Comparison of ENCODE assay signal across 16 cellular contexts in the genomic region with DNA sequence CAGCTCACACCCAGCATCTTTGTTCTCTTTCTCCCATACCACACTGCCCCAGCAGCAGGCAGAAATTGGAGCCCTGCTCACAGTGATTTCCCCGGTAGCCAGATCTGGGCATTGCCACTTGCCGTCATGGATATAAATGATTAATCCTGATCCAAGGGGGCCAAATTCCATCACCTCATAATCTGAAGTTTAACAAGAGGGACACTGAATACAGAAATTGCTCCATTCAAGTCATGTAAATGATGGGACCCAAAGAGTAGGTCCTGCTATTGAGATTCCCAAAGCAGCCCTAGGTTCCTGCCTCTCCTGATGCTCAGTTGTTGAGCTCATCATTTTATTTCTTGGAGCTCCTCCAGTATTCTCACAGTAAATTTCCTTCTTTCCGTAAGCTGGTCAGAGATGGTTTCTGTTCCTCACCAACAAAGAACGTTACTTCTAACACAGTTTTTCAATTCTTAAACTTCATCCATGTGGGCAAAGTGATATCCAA. TPM values are rescaled to one million over a fixed set of nuclear protein-coding genes. Genes with fewer than 3 reads are reported as not detected.
DNase-seq lines count a peak whose midpoint lies in the region; ATAC-seq and TF ChIP-seq lines count a peak whose summit lies in the region.
"Had no signal": no experiment of that assay in that cellular context is flagged by ENCODE, and none has a peak within 500 bp of the region (broad histone marks: within the 10 kb centered on the region; RNA-seq: fewer than 3 reads in every experiment).

No MANE protein-coding gene starts in this region.

- H3K4me3 ChIP-seq in OCI-LY3 (ENCODE audit: low read length) (peak overlapping the region; percentile 17; the same call in 1 of the 2 replicates), endocrine pancreas (ENCODE audit: control insufficient read depth, insufficient read depth, low read length) (peak overlapping the region; percentile 84), muscle layer of duodenum (ENCODE audit: low read depth in 1 of 2, low read length in 2 of 2) (peak overlapping the region in 1 of 2 donors; percentile 12), OCI-LY7 (ENCODE audit: low read depth, low read length, poor library complexity, severe bottlenecking) (no peak overlapping the region)
- no peak overlapping the region for H3K4me3 ChIP-seq in CD4-positive, alpha-beta memory T cell (ENCODE audit: low read length in 2 of 2)
- H3K4me3 ChIP-seq: coronary artery, gastroesophageal sphincter, left ventricle myocardium inferior, PC-9 had no signal

- H3K36me3 ChIP-seq in OCI-LY3 (replicated peaks; ENCODE audit: low read depth, low read length) = peaks cover 13% of the 10 kb centered on the region
- H3K36me3 ChIP-seq in endocrine pancreas (ENCODE audit: control insufficient read depth, insufficient read depth, low read length) = no peaks in the 10 kb centered on the region
- H3K36me3 ChIP-seq in muscle layer of duodenum (ENCODE audit: control insufficient read depth in 1 of 2, insufficient read depth in 2 of 2, low read length in 2 of 2) = no peaks in the 10 kb centered on the region
- no peaks in the 10 kb centered on the region for H3K36me3 ChIP-seq in CD4-positive, alpha-beta memory T cell (ENCODE audit: insufficient read depth, low read length)
- no peaks in the 10 kb centered on the region for H3K36me3 ChIP-seq in OCI-LY7 (ENCODE audit: insufficient read depth, low read length)
- H3K36me3 ChIP-seq: gastroesophageal sphincter, left ventricle myocardium inferior had no signal

- H3K9me3 ChIP-seq in OCI-LY3 (ENCODE audit: insufficient read depth, low read length) = no peaks in the 10 kb centered on the region
- H3K9me3 ChIP-seq in endocrine pancreas (ENCODE audit: control insufficient read depth, low read length) = no peaks in the 10 kb centered on the region
- H3K9me3 ChIP-seq in muscle layer of duodenum (ENCODE audit: control insufficient read depth in 1 of 2, low read length in 2 of 2) = no peaks in the 10 kb centered on the region
- no peaks in the 10 kb centered on the region for H3K9me3 ChIP-seq in CD4-positive, alpha-beta memory T cell (ENCODE audit: control insufficient read depth in 1 of 2, low read length in 2 of 2)
- no peaks in the 10 kb centered on the region for H3K9me3 ChIP-seq in OCI-LY7 (ENCODE audit: low read length)
- H3K9me3 ChIP-seq: gastroesophageal sphincter, left ventricle myocardium inferior had no signal

- DNase-seq in Ammon's horn (ENCODE audit: low spot score) (peak; percentile 50), HCEC 1CT (no peak), OCI-LY7 (ENCODE audit: low spot score) (no peak)
- DNase-seq in CD4-positive, alpha-beta memory T cell = no peak
- DNase-seq: activated CD8-positive, alpha-beta T cell treated with anti-CD3 and anti-CD28 coated beads for 36 hours; activated naive CD4-positive, alpha-beta T cell treated with anti-CD3 and anti-CD28 coated beads for 36 hours; left ventricle myocardium inferior; stimulated activated CD4-positive, alpha-beta T cell treated with anti-CD3 and anti-CD28 coated beads, Interleukin-4, amount 100 ng/mL, for 4 hours had no signal

- peaks cover 3 to 15% of the 10 kb centered on the region in 2 donors for H3K36me3 Mint-ChIP-seq in CD4-positive, alpha-beta memory T cell

- ATAC-seq in GM19455 (IDR thresholded peaks at IDR 0.05; ENCODE audit: unreplicated experiment) = no peak
- ATAC-seq: activated CD8-positive, alpha-beta T cell treated with anti-CD3 and anti-CD28 coated beads for 36 hours; gastroesophageal sphincter had no signal

- H3K27me3 Mint-ChIP-seq in CD4-positive, alpha-beta memory T cell = no peaks in the 10 kb centered on the region
- H3K27me3 Mint-ChIP-seq: activated CD8-positive, alpha-beta T cell treated with anti-CD3 and anti-CD28 coated beads for 36 hours; stimulated activated naive CD8-positive, alpha-beta T cell treated with anti-CD3 and anti-CD28 coated beads, Interleukin-15, Interleukin-2, amounts not matched to agents 100 ng/mL and 50 ng/mL, for 24 hours had no signal

- H4K20me1 ChIP-seq in OCI-LY3 (ENCODE audit: insufficient read depth, low read length) (peaks cover 78% of the 10 kb centered on the region), OCI-LY7 (ENCODE audit: insufficient read depth, low read length) (no peaks in the 10 kb centered on the region)

- CTCF ChIA-PET in CD4-positive, alpha-beta memory T cell (lab: Charles Lee; ENCODE audit: partially characterized antibody) = interaction anchor here (1.1 kb wide), 2 partner anchors 12 kb away, joined by 3 to 7 read pairs; partner anchors contain the start of gene ITPR2
- CTCF ChIA-PET in OCI-LY7 (lab: Charles Lee; ENCODE audit: unreplicated experiment) = no interaction called here

- intact Hi-C loops in CD4-positive, alpha-beta memory T cell (cut with micrococcal nuclease) = no loop called here
- intact Hi-C loops in OCI-LY7 (cut with micrococcal nuclease; ENCODE audit: unreplicated experiment) = no loop called here

- H3K4me3 Mint-ChIP-seq in CD4-positive, alpha-beta memory T cell = no peak overlapping the region
- H3K4me3 Mint-ChIP-seq: activated CD8-positive, alpha-beta T cell treated with anti-CD3 and anti-CD28 coated beads for 36 hours; activated naive CD4-positive, alpha-beta T cell treated with anti-CD3 and anti-CD28 coated beads for 36 hours; stimulated activated naive CD8-positive, alpha-beta T cell treated with anti-CD3 and anti-CD28 coated beads, Interleukin-15, Interleukin-2, amounts not matched to agents 100 ng/mL and 50 ng/mL, for 24 hours had no signal

- POLR2A ChIA-PET in CD4-positive, alpha-beta memory T cell (lab: Charles Lee; ENCODE audit: partially characterized antibody) = interaction anchor here (3.9 kb wide), 1 partner anchor 12 kb away, joined by 19 read pairs; the partner anchor contains the start of gene ITPR2
- POLR2A ChIA-PET in OCI-LY7 (lab: Charles Lee) = interaction anchor here (0.8 to 1.7 kb wide), 2 partner anchors 9 to 12 kb away, joined by 3 to 7 read pairs; partner anchors contain the start of gene ITPR2

- H3K27ac ChIP-seq in OCI-LY3 (ENCODE audit: low read length) = no peak overlapping the region
- H3K27ac ChIP-seq in muscle layer of duodenum (ENCODE audit: low read length) = peak overlapping the region; percentile 60
- H3K27ac ChIP-seq in CD4-positive, alpha-beta memory T cell (ENCODE audit: low read depth, low read length) = no peak overlapping the region
- no peak overlapping the region for H3K27ac ChIP-seq in OCI-LY7 (ENCODE audit: low read depth, low read length, poor library complexity, severe bottlenecking)
- H3K27ac ChIP-seq: coronary artery, gastroesophageal sphincter, left ventricle myocardium inferior, PC-9 had no signal

- H3K9ac ChIP-seq in OCI-LY3 (ENCODE audit: low read length) = no peak overlapping the region
- H3K9ac ChIP-seq in endocrine pancreas (ENCODE audit: control insufficient read depth, insufficient read depth, low read length) = no peak overlapping the region

- H3K9me3 Mint-ChIP-seq in CD4-positive, alpha-beta memory T cell = no peaks in the 10 kb centered on the region
- H3K9me3 Mint-ChIP-seq: activated CD8-positive, alpha-beta T cell treated with anti-CD3 and anti-CD28 coated beads for 36 hours; activated naive CD4-positive, alpha-beta T cell treated with anti-CD3 and anti-CD28 coated beads for 36 hours; stimulated activated naive CD8-positive, alpha-beta T cell treated with anti-CD3 and anti-CD28 coated beads, Interleukin-15, Interleukin-2, amounts not matched to agents 100 ng/mL and 50 ng/mL, for 24 hours had no signal

- H3K4me1 ChIP-seq in OCI-LY3 (ENCODE audit: low read length) (peaks cover 57% of the 10 kb centered on the region), endocrine pancreas (ENCODE audit: control insufficient read depth, insufficient read depth, low read length) (peaks cover 13% of the 10 kb centered on the region), muscle layer of duodenum (ENCODE audit: control insufficient read depth in 1 of 2, insufficient read depth in 2 of 2, low read length in 2 of 2) (peaks cover 5 to 10% of the 10 kb centered on the region in 2 donors), OCI-LY7 (ENCODE audit: insufficient read depth, low read length, poor library complexity, severe bottlenecking) (peaks cover 16% of the 10 kb centered on the region)
- no peaks in the 10 kb centered on the region for H3K4me1 ChIP-seq in CD4-positive, alpha-beta memory T cell (ENCODE audit: insufficient read depth, low read length)
- H3K4me1 ChIP-seq: left ventricle myocardium inferior had no signal

- TF ChIP-seq CTCF in OCI-LY3 (IDR thresholded peaks at IDR 0.05; ENCODE audit: low read depth, low read length) (no peak), OCI-LY7 (conservative IDR thresholded peaks at IDR 0.05; ENCODE audit: low read length) (no peak)

- no TSS peak for BruUV-seq in OCI-LY7 (replicated peaks; lab: Mats Ljungman, UMichigan)

- H3K9me2 ChIP-seq in OCI-LY7 (ENCODE audit: insufficient read depth, low read length) = no peaks in the 10 kb centered on the region

- peaks cover 7 to 31% (median 14%) of the 10 kb centered on the region in 4 donors for H3K4me1 Mint-ChIP-seq in CD4-positive, alpha-beta memory T cell

- peaks cover 96% of the 10 kb centered on the region for H3K79me2 ChIP-seq in OCI-LY3 (ENCODE audit: low read length)
- no peaks in the 10 kb centered on the region for H3K79me2 ChIP-seq in OCI-LY7 (ENCODE audit: insufficient read depth, low read depth, low read length)

- no peaks in the 10 kb centered on the region for H3K27me3 ChIP-seq in OCI-LY3 (ENCODE audit: low read depth, low read length)
- no peaks in the 10 kb centered on the region for H3K27me3 ChIP-seq in endocrine pancreas (ENCODE audit: control insufficient read depth, insufficient read depth, low read length)
- no peaks in the 10 kb centered on the region for H3K27me3 ChIP-seq in muscle layer of duodenum (ENCODE audit: low read depth, low read length)
- H3K27me3 ChIP-seq in CD4-positive, alpha-beta memory T cell (ENCODE audit: insufficient read depth, low read length) = no peaks in the 10 kb centered on the region
- H3K27me3 ChIP-seq: gastroesophageal sphincter had no signal

- H3K4me2 ChIP-seq in OCI-LY3 (ENCODE audit: low read length) = peak overlapping the region; percentile 54
- no peak overlapping the region for H3K4me2 ChIP-seq in OCI-LY7 (ENCODE audit: low read length)
- H3K4me2 ChIP-seq: PC-9 had no signal

- H2AFZ ChIP-seq in OCI-LY3 (ENCODE audit: low read depth, low read length) = no peak overlapping the region
- no peak overlapping the region for H2AFZ ChIP-seq in OCI-LY7 (ENCODE audit: low read length)
- H2AFZ ChIP-seq: PC-9 had no signal

- no peak overlapping the region for H3K27ac Mint-ChIP-seq in CD4-positive, alpha-beta memory T cell
- H3K27ac Mint-ChIP-seq: activated CD8-positive, alpha-beta T cell treated with anti-CD3 and anti-CD28 coated beads for 36 hours; activated naive CD4-positive, alpha-beta T cell treated with anti-CD3 and anti-CD28 coated beads for 36 hours; stimulated activated naive CD8-positive, alpha-beta T cell treated with anti-CD3 and anti-CD28 coated beads, Interleukin-15, Interleukin-2, amounts not matched to agents 100 ng/mL and 50 ng/mL, for 24 hours had no signal

RNA-seq across cellular contexts. Expression of gene ITPR2, which starts 11.7 kb away (rescaled TPM):
- 10 to 100 TPM; 54.7 to 55.6 TPM for total RNA-seq in CD4-positive, alpha-beta memory T cell
- 10 to 100 TPM in 1 of 2 donors, 1 to 10 TPM in 1; 4.7 to 13.4 TPM for polyA plus RNA-seq in CD4-positive, alpha-beta memory T cell
- total RNA-seq in OCI-LY7 (2014; rRNA removed; shearing (Covaris generic)) = 25.6 and 33.7 TPM in 2 replicates
- total RNA-seq in OCI-LY7 (2022) = 44.7 and 56.6 TPM in 2 replicates

Comparison
In these comparisons a context has a peak if more than half of its experiments do, and no peak if none do; other contexts are left out.
1. H3K4me3 ChIP-seq: peak in OCI-LY3 (single experiment) and endocrine pancreas (single experiment); none in CD4-positive, alpha-beta memory T cell (0 of 2) and OCI-LY7 (single experiment).